ENCODE assay signal across 17 cellular contexts in the genomic region with DNA sequence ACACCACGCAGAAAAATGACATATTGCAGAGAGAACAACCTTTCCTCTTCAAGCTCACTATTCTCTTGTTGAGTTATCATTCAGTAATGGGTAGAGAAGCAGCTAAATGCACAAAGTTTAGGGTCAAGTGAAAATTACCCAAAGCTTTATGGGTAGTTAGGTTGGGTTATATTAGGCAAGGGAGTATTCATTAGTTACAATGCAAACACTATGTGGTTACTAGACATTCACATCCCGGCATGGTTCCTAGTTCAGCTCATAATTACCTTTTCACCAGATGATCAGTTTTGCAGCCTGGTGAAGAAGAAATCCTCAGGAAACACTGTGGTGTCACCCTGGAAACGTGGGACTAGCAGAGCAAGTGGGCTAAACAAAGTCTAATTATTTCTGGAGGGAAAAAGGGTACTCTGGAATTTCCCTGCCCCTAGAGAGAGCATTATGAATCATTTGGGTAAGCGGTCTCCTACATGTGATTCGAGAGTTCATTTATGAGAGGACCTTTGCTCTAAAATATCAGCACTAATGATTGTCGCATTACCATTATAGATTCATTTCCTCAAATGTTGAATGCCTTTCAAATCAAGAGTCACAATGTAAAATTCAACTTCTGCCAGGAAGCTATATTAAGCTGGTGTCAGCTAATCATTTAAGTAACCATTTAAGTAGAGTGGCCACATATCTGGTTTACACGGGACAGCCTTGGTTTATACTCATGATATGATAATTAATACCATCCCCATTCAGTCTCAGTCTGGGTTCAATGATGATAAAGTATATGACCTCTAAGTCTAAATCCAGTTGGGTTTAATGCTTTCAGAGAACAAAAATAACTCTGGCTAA.
A peak's percentile ranks its signal among the peaks of the same experiment; 100 is the strongest.
DNase-seq lines count a peak whose midpoint lies in the region; ATAC-seq and TF ChIP-seq lines count a peak whose summit lies in the region.
"Had no signal": no experiment of that assay in that cellular context is flagged by ENCODE, and none has a peak within 500 bp of the region (broad histone marks: within the 10 kb centered on the region; RNA-seq: fewer than 3 reads in every experiment).

No MANE protein-coding gene starts in this region.

- no peaks in the 10 kb centered on the region for H3K9me2 ChIP-seq in DOHH2 (replicated peaks; ENCODE audit: control insufficient read depth, low read length)

- H3K36me3 Mint-ChIP-seq in activated T-helper 17 cell treated with anti-CD3 and anti-CD28 coated beads, Interleukin-2, amount 50 U/mL, for 72 hours (ENCODE audit: low read depth), result no peaks in the 10 kb centered on the region
- H3K36me3 Mint-ChIP-seq: CD8-positive, alpha-beta memory T cell had no signal

- H3K27me3 Mint-ChIP-seq in activated T-helper 17 cell treated with anti-CD3 and anti-CD28 coated beads, Interleukin-2, amount 50 U/mL, for 72 hours, result no peaks in the 10 kb centered on the region
- H3K27me3 Mint-ChIP-seq: activated CD4-positive, alpha-beta memory T cell treated with anti-CD3 and anti-CD28 coated beads, Interleukin-2, amount 10 ng/mL, durations not matched to agents 7 days and 5 days; CD8-positive, alpha-beta memory T cell had no signal

- H3K4me1 ChIP-seq in DOHH2 (ENCODE audit: control insufficient read depth, low read length), result peaks cover 52% of the 10 kb centered on the region
- H3K4me1 ChIP-seq: gastrocnemius medialis had no signal

- ATAC-seq in GM19023 (IDR thresholded peaks at IDR 0.05; ENCODE audit: unreplicated experiment) (peak; percentile 52), HG02623 (IDR thresholded peaks at IDR 0.05; ENCODE audit: unreplicated experiment) (peak; percentile 37), HG03354 (IDR thresholded peaks at IDR 0.05; ENCODE audit: poor library complexity, severe bottlenecking, unreplicated experiment) (peak; percentile 61), left lobe of liver (no peak)
- no peak for ATAC-seq in activated T-helper 17 cell treated with anti-CD3 and anti-CD28 coated beads, Interleukin-2, amount 50 U/mL, for 72 hours (replicated peaks)
- ATAC-seq: gastrocnemius medialis, SK-N-SH treated with all-trans-retinoic acid at 6 μM for 48 hours had no signal

- H3K9me3 ChIP-seq in DOHH2 (ENCODE audit: control insufficient read depth, insufficient read depth, low read length), result peaks cover 1% of the 10 kb centered on the region; the same call in 1 of the 2 replicates
- H3K9me3 ChIP-seq: gastrocnemius medialis had no signal

- H4K20me1 ChIP-seq in DOHH2 (ENCODE audit: control insufficient read depth, insufficient read depth, low read depth, low read length), result no peaks in the 10 kb centered on the region

- peaks cover 6% of the 10 kb centered on the region for H3K9me3 Mint-ChIP-seq in activated T-helper 17 cell treated with anti-CD3 and anti-CD28 coated beads, Interleukin-2, amount 50 U/mL, for 72 hours
- H3K9me3 Mint-ChIP-seq: activated CD4-positive, alpha-beta memory T cell treated with anti-CD3 and anti-CD28 coated beads, Interleukin-2, amount 10 ng/mL, durations not matched to agents 7 days and 5 days had no signal

- no peak overlapping the region for H3K27ac ChIP-seq in DOHH2 (ENCODE audit: low read depth, low read length)
- H3K27ac ChIP-seq: gastrocnemius medialis, HL-60, neutrophil, PC-9 had no signal

- H3K27ac Mint-ChIP-seq in activated T-helper 17 cell treated with anti-CD3 and anti-CD28 coated beads, Interleukin-2, amount 50 U/mL, for 72 hours, result no peak overlapping the region
- H3K27ac Mint-ChIP-seq: activated CD4-positive, alpha-beta memory T cell treated with anti-CD3 and anti-CD28 coated beads, Interleukin-2, amount 10 ng/mL, durations not matched to agents 7 days and 5 days had no signal

- H3K4me1 Mint-ChIP-seq in activated T-helper 17 cell treated with anti-CD3 and anti-CD28 coated beads, Interleukin-2, amount 50 U/mL, for 72 hours, result no peaks in the 10 kb centered on the region
- H3K4me1 Mint-ChIP-seq: activated CD4-positive, alpha-beta memory T cell treated with anti-CD3 and anti-CD28 coated beads, Interleukin-2, amount 10 ng/mL, durations not matched to agents 7 days and 5 days; CD8-positive, alpha-beta memory T cell had no signal

- H3K4me2 ChIP-seq in DOHH2 (ENCODE audit: low read length), result peak overlapping the region; percentile 22
- H3K4me2 ChIP-seq: PC-9 had no signal

- H3K4me3 ChIP-seq in DOHH2 (ENCODE audit: low read length), result no peak overlapping the region
- H3K4me3 ChIP-seq: gastrocnemius medialis, PC-9 had no signal

- H3K79me2 ChIP-seq in DOHH2 (ENCODE audit: control insufficient read depth, low read length), result no peaks in the 10 kb centered on the region

- peaks cover 11% of the 10 kb centered on the region for H3F3A ChIP-seq in DOHH2 (ENCODE audit: control insufficient read depth, insufficient read depth)

- no peaks in the 10 kb centered on the region for H3K36me3 ChIP-seq in DOHH2 (ENCODE audit: control insufficient read depth, low read length)
- H3K36me3 ChIP-seq: gastrocnemius medialis, neutrophil had no signal

- no peak for TF ChIP-seq CTCF in DOHH2 (IDR thresholded peaks at IDR 0.05; ENCODE audit: low read depth, low read length, poor library complexity, severe bottlenecking)

- DNase-seq in D341Med (ENCODE audit: low spot score) (no peak), GM19240 (ENCODE audit: insufficient read length, low spot score) (no peak), left lobe of liver (ENCODE audit: low spot score) (no peak)
- DNase-seq: activated CD4-positive, alpha-beta memory T cell treated with anti-CD3 and anti-CD28 coated beads, Interleukin-2, amount 10 ng/mL, durations not matched to agents 7 days and 5 days; anterior cingulate cortex; CD8-positive, alpha-beta memory T cell; gastrocnemius medialis; PC-9; stimulated activated CD4-positive, alpha-beta T cell treated with anti-CD3 and anti-CD28 coated beads, Interleukin-4, amount 100 ng/mL, for 1 hour had no signal

- no peak overlapping the region for H3K4me3 Mint-ChIP-seq in activated T-helper 17 cell treated with anti-CD3 and anti-CD28 coated beads, Interleukin-2, amount 50 U/mL, for 72 hours
- H3K4me3 Mint-ChIP-seq: activated CD4-positive, alpha-beta memory T cell treated with anti-CD3 and anti-CD28 coated beads, Interleukin-2, amount 10 ng/mL, durations not matched to agents 7 days and 5 days; CD8-positive, alpha-beta memory T cell had no signal

- no peaks in the 10 kb centered on the region for H3K27me3 ChIP-seq in DOHH2 (ENCODE audit: control insufficient read depth, low read length)
- H3K27me3 ChIP-seq: gastrocnemius medialis, neutrophil had no signal

Comparison
In these comparisons a context has a peak if more than half of its experiments do, and no peak if none do; other contexts are left out.
1. ATAC-seq: peak in GM19023 (single experiment), HG02623 (single experiment) and HG03354 (single experiment); none in activated T-helper 17 cell treated with anti-CD3 and anti-CD28 coated beads, Interleukin-2, amount 50 U/mL, for 72 hours (single experiment) and left lobe of liver (single experiment).